ENCODE assay signal across 1 cellular context in genomic region chr5:181043285-181044092, GRCh38.
TF ChIP-seq lines count a peak whose summit lies in the region.

No MANE protein-coding gene starts in this region.

TF ChIP-seq in HEK293, 187 proteins besides CTCF, POLR2A, EP300 and RAD21 (continued from another document):
- TF ChIP-seq PRDM4 (tag by site-specific recombination; IDR thresholded peaks at IDR 0.05), result no peak
- TF ChIP-seq ZNF341 (tag by site-specific recombination; IDR thresholded peaks at IDR 0.05; ENCODE audit: low read depth), result no peak
- no peak for TF ChIP-seq SP7 (tag by site-specific recombination; IDR thresholded peaks at IDR 0.05)
- peak; percentile 73 for TF ChIP-seq SCRT2 (tag by site-specific recombination; IDR thresholded peaks at IDR 0.05)
- no peak for TF ChIP-seq ZNF658 (tag by site-specific recombination; IDR thresholded peaks at IDR 0.05)
- TF ChIP-seq SCRT1 (tag by site-specific recombination; IDR thresholded peaks at IDR 0.05; ENCODE audit: borderline replicate concordance), result peak; percentile 39; the same call in 1 of the 2 replicates
- TF ChIP-seq ZSCAN4 (tag by site-specific recombination; IDR thresholded peaks at IDR 0.05), result peak; percentile 48; the same call in 1 of the 2 replicates
- no peak for TF ChIP-seq ZBTB21 (tag by site-specific recombination; IDR thresholded peaks at IDR 0.05)
- peak; percentile 42 for TF ChIP-seq ZNF654 (tag by site-specific recombination; IDR thresholded peaks at IDR 0.05; ENCODE audit: low read depth)
- no peak for TF ChIP-seq ZNF174 (tag by site-specific recombination; IDR thresholded peaks at IDR 0.05)
